ENCODE assay signal across 8 cellular contexts in genomic region chr16:66905633-66906539, GRCh38. TPM values are rescaled to one million over a fixed set of nuclear protein-coding genes. Genes with fewer than 3 reads are reported as not detected.
DNase-seq lines count a peak whose midpoint lies in the region; ATAC-seq lines count a peak whose summit lies in the region.

No MANE protein-coding gene starts in this region.

- ATAC-seq in Right ventricle myocardium inferior (peak; percentile 52), HG03135 (IDR thresholded peaks at IDR 0.05; ENCODE audit: unreplicated experiment) (no peak), GM18907 (IDR thresholded peaks at IDR 0.05; ENCODE audit: unreplicated experiment) (no peak)

- DNase-seq in NCI-H1417 (lab: John Stamatoyannopoulos, UW) (peak in 2 of 3 experiments; percentile 31 to 36), NCI-H1417 treated with DMSO at 0.1 percent for 48 hours (lab: John Stamatoyannopoulos, UW) (no peak), SK-MEL-5 (ENCODE audit: low read depth, low spot score) (peak; percentile 19), Right ventricle myocardium inferior (ENCODE audit: missing footprints) (peak; percentile 85), mesenteric fat pad (ENCODE audit: low spot score) (no peak)
- peak; percentile 16 to 29 (median 29) for DNase-seq in stimulated activated CD4-positive, alpha-beta T cell treated with anti-CD3 and anti-CD28 coated beads, TNF-alpha, amount 100 ng/mL, for 48 hours (ENCODE audit: low read depth in 3 of 3)

- intact Hi-C loops in Right ventricle myocardium inferior (cut with DNase I) = no loop called here

- in situ Hi-C loops in SK-MEL-5 (cut with HindIII; ENCODE audit: low pct_unique_long_range_greater_than_20kb, low sequenced_read_pairs) = no loop called here

RNA-seq across cellular contexts. Expression of gene CDH16, which starts 12.8 kb away (rescaled TPM):
- total RNA-seq in SK-MEL-5 (2014; rRNA removed; shearing (Covaris generic)) = not detected in 2 replicates
- not detected in 2 replicates for polyA plus RNA-seq in SK-MEL-5 (2015; cell fraction: cytosol; rRNA removed)
- not detected in 2 replicates for polyA plus RNA-seq in SK-MEL-5 (2015; cell fraction: nucleus; rRNA removed)
- total RNA-seq in Right ventricle myocardium inferior (0.16 TPM), mesenteric fat pad (not detected)

RNA-seq across cellular contexts. Expression of gene RRAD, which starts 19.4 kb away (rescaled TPM):
- total RNA-seq in SK-MEL-5 (2014; rRNA removed; shearing (Covaris generic)) = not detected in 2 replicates
- polyA plus RNA-seq in SK-MEL-5 (2015; cell fraction: cytosol; rRNA removed) = not detected in 2 replicates
- not detected in 2 replicates for polyA plus RNA-seq in SK-MEL-5 (2015; cell fraction: nucleus; rRNA removed)
- total RNA-seq in Right ventricle myocardium inferior (84.3 TPM), mesenteric fat pad (3.4 TPM)

RNA-seq across cellular contexts. Expression of gene PDP2, which starts 25.6 kb away (rescaled TPM):
- 7.8 and 11.0 TPM in 2 replicates for total RNA-seq in SK-MEL-5 (2014; rRNA removed; shearing (Covaris generic))
- 9.0 and 10.7 TPM in 2 replicates for polyA plus RNA-seq in SK-MEL-5 (2015; cell fraction: cytosol; rRNA removed)
- 14.3 and 16.7 TPM in 2 replicates for polyA plus RNA-seq in SK-MEL-5 (2015; cell fraction: nucleus; rRNA removed)
- total RNA-seq in Right ventricle myocardium inferior = 3.1 TPM
- total RNA-seq in mesenteric fat pad = 33.5 TPM

RNA-seq across cellular contexts. Expression of gene CIAO2B, which starts 28.3 kb away (rescaled TPM):
- total RNA-seq in SK-MEL-5 (2014; rRNA removed; shearing (Covaris generic)) = 134 and 148 TPM in 2 replicates
- 114 and 162 TPM in 2 replicates for polyA plus RNA-seq in SK-MEL-5 (2015; cell fraction: cytosol; rRNA removed)
- 20.1 and 50.2 TPM in 2 replicates for polyA plus RNA-seq in SK-MEL-5 (2015; cell fraction: nucleus; rRNA removed)
- 127 TPM for total RNA-seq in Right ventricle myocardium inferior
- total RNA-seq in mesenteric fat pad = 63.1 TPM

RNA-seq across cellular contexts. Expression of gene CES2, which starts 29.4 kb away (rescaled TPM):
- 14.8 and 19.4 TPM in 2 replicates for total RNA-seq in SK-MEL-5 (2014; rRNA removed; shearing (Covaris generic))
- polyA plus RNA-seq in SK-MEL-5 (2015; cell fraction: cytosol; rRNA removed) = 20.1 and 30.9 TPM in 2 replicates
- 21.2 and 24.1 TPM in 2 replicates for polyA plus RNA-seq in SK-MEL-5 (2015; cell fraction: nucleus; rRNA removed)
- 126 TPM for total RNA-seq in Right ventricle myocardium inferior
- total RNA-seq in mesenteric fat pad = 47.6 TPM

Comparison
In these comparisons a context has a peak if more than half of its experiments do, and no peak if none do; other contexts are left out.
1. DNase-seq: peak in NCI-H1417 (2 of 3), SK-MEL-5 (single experiment), Right ventricle myocardium inferior (single experiment) and stimulated activated CD4-positive, alpha-beta T cell treated with anti-CD3 and anti-CD28 coated beads, TNF-alpha, amount 100 ng/mL, for 48 hours (3 of 3); none in NCI-H1417 treated with DMSO at 0.1 percent for 48 hours (single experiment) and mesenteric fat pad (single experiment).
2. RNA of gene RRAD, which starts 19.4 kb away (total RNA-seq): 84.3 TPM in Right ventricle myocardium inferior (single experiment); 3.4 TPM in mesenteric fat pad (single experiment) and not detected in SK-MEL-5; every median in the first group is over 10 times any median in the second.